ENCODE assay signal across 17 cellular contexts in genomic region chr9:121901616-121902015, GRCh38.
"Had no signal": no experiment of that assay in that cellular context is flagged by ENCODE, and none has a peak within 500 bp of the region (broad histone marks: within the 10 kb centered on the region; RNA-seq: fewer than 3 reads in every experiment).

No MANE protein-coding gene starts in this region.

- H3K4me3 ChIP-seq: left lung, right atrium auricular region, skin epidermis, tibial artery had no signal

- ATAC-seq: activated CD8-positive, alpha-beta memory T cell treated with anti-CD3 and anti-CD28 coated beads, Interleukin-2, amount 10 ng/mL, durations not matched to agents 7 days and 5 days; effector memory CD8-positive, alpha-beta T cell had no signal

- H3K4me1 ChIP-seq: right atrium auricular region had no signal

- DNase-seq: activated CD4-positive, alpha-beta memory T cell treated with anti-CD3 and anti-CD28 coated beads for 36 hours; activated CD4-positive, CD25-positive, alpha-beta regulatory T cell treated with anti-CD3 and anti-CD28 coated beads, Interleukin-2, amount 50 U/mL, for 72 hours; activated CD8-positive, alpha-beta memory T cell treated with anti-CD3 and anti-CD28 coated beads, Interleukin-2, amount 10 ng/mL, durations not matched to agents 7 days and 5 days; activated T-cell treated with anti-CD3 and anti-CD28 coated beads, Interleukin-2, amount 50 U/mL, for 1 hour; cerebellar nuclear complex; dermis blood vessel endothelial cell; effector memory CD8-positive, alpha-beta T cell; hippocampal formation; kidney; left lung; nucleus accumbens; stimulated activated CD4-positive, alpha-beta T cell treated with anti-CD3 and anti-CD28 coated beads, Interleukin-4, amount 100 ng/mL, for 24 hours; stimulated activated naive CD4-positive, alpha-beta T cell; tibial artery had no signal

- H3K27ac ChIP-seq: epithelial cell of prostate, left lung, right atrium auricular region, tibial artery had no signal

- H3K27me3 ChIP-seq: left lung, right atrium auricular region, tibial artery had no signal

- H3K9me3 ChIP-seq: right atrium auricular region, tibial artery had no signal

- H3K36me3 ChIP-seq: left lung, right atrium auricular region, tibial artery had no signal
